Comparison of ENCODE assay signal across 15 cellular contexts in genomic region chr21:44785620-44786344, GRCh38. TPM values are rescaled to one million over a fixed set of nuclear protein-coding genes. Genes with fewer than 3 reads are reported as not detected.
DNase-seq lines count a peak whose midpoint lies in the region; ATAC-seq and TF ChIP-seq lines count a peak whose summit lies in the region.
"Had no signal": no experiment of that assay in that cellular context is flagged by ENCODE, and none has a peak within 500 bp of the region (broad histone marks: within the 10 kb centered on the region; RNA-seq: fewer than 3 reads in every experiment).

No MANE protein-coding gene starts in this region.

- H3K9me2 ChIP-seq in PC-3 (replicated peaks; ENCODE audit: low read length): no peaks in the 10 kb centered on the region

- H3K4me1 ChIP-seq in CD8-positive, alpha-beta memory T cell (ENCODE audit: insufficient read depth, low read length): no peaks in the 10 kb centered on the region
- H3K4me1 ChIP-seq in PC-3 (ENCODE audit: insufficient read depth, low read length): peaks cover 9% of the 10 kb centered on the region; the same call in 1 of the 2 replicates
- H3K4me1 ChIP-seq in psoas muscle: peaks cover 17% of the 10 kb centered on the region
- H3K4me1 ChIP-seq: BE2C had no signal

- ATAC-seq in PC-3: peak; percentile 79
- no peak for ATAC-seq in psoas muscle
- ATAC-seq: activated CD8-positive, alpha-beta T cell treated with anti-CD3 and anti-CD28 coated beads, Interleukin-2, amount 10 ng/mL, durations not matched to agents 7 days and 5 days; gastrocnemius medialis had no signal

- 0 out of 2 replicates have a peak overlapping the region, but pooled peaks have one; percentile 6 for H3K4me2 ChIP-seq in PC-3 (ENCODE audit: low read length)

- H3K9me3 Mint-ChIP-seq in CD8-positive, alpha-beta memory T cell: no peaks in the 10 kb centered on the region
- H3K9me3 Mint-ChIP-seq in HFFc6: no peaks in the 10 kb centered on the region
- no peaks in the 10 kb centered on the region for H3K9me3 Mint-ChIP-seq in activated naive CD8-positive, alpha-beta T cell treated with anti-CD3 and anti-CD28 coated beads for 36 hours
- H3K9me3 Mint-ChIP-seq: activated naive CD4-positive, alpha-beta T cell treated with anti-CD3 and anti-CD28 coated beads for 36 hours; T-helper 2 cell treated with Interferon-gamma antibody and Interleukin-4, amounts not matched to agents 5 μg/mL and 100 μg/mL, for 36 hours had no signal

- peaks cover 22% of the 10 kb centered on the region for H3K36me3 ChIP-seq in CD8-positive, alpha-beta memory T cell (ENCODE audit: insufficient read depth, low read length)
- H3K36me3 ChIP-seq in PC-3 (ENCODE audit: low read depth, low read length) (peaks cover 52% of the 10 kb centered on the region), psoas muscle (ENCODE audit: insufficient read depth in 1 of 2, low read depth in 1 of 2) (peaks cover 0 to 31% of the 10 kb centered on the region in 2 donors)

- no peaks in the 10 kb centered on the region for H3K9me3 ChIP-seq in CD8-positive, alpha-beta memory T cell (ENCODE audit: low read length)
- H3K9me3 ChIP-seq in PC-3 (ENCODE audit: low read length): no peaks in the 10 kb centered on the region
- H3K9me3 ChIP-seq in psoas muscle: no peaks in the 10 kb centered on the region
- H3K9me3 ChIP-seq: BE2C, gastrocnemius medialis, MG63 had no signal

- H3K36me3 Mint-ChIP-seq in CD8-positive, alpha-beta memory T cell: peaks cover 6 to 70% (median 12%) of the 10 kb centered on the region in 3 donors
- 0 out of 2 replicates have a peak, but pooled peaks cover 12% of the 10 kb centered on the region for H3K36me3 Mint-ChIP-seq in HFFc6 (ENCODE audit: low read depth)
- peaks cover 33% of the 10 kb centered on the region for H3K36me3 Mint-ChIP-seq in activated naive CD8-positive, alpha-beta T cell treated with anti-CD3 and anti-CD28 coated beads for 36 hours

- intact Hi-C loops in PC-3 (cut with micrococcal nuclease) (loop anchor here (1.0 to 5.0 kb wide), 2 partner anchors 32 to 73 kb away; partner anchors contain the start of gene TSPEAR), psoas muscle (cut with DNase I) (no loop called here)

- no peak overlapping the region for H3K4me3 Mint-ChIP-seq in CD8-positive, alpha-beta memory T cell
- no peak overlapping the region for H3K4me3 Mint-ChIP-seq in HFFc6
- no peak overlapping the region for H3K4me3 Mint-ChIP-seq in activated naive CD8-positive, alpha-beta T cell treated with anti-CD3 and anti-CD28 coated beads for 36 hours
- H3K4me3 Mint-ChIP-seq: activated CD8-positive, alpha-beta T cell treated with anti-CD3 and anti-CD28 coated beads, Interleukin-2, amount 10 ng/mL, durations not matched to agents 7 days and 5 days; activated naive CD4-positive, alpha-beta T cell treated with anti-CD3 and anti-CD28 coated beads for 36 hours; T-helper 2 cell treated with Interferon-gamma antibody and Interleukin-4, amounts not matched to agents 5 μg/mL and 100 μg/mL, for 36 hours had no signal

- BruUV-seq in PC-3 (replicated peaks; lab: Mats Ljungman, UMichigan): no TSS peak

- H4K20me1 ChIP-seq in PC-3 (ENCODE audit: low read length): peaks cover 32% of the 10 kb centered on the region; the same call in 1 of the 2 replicates

- H3K27ac ChIP-seq in CD8-positive, alpha-beta memory T cell (ENCODE audit: low read depth, low read length): no peak overlapping the region
- peak overlapping the region; percentile 10; the same call in 1 of the 2 replicates for H3K27ac ChIP-seq in PC-3 (ENCODE audit: low read length)
- no peak overlapping the region for H3K27ac ChIP-seq in psoas muscle
- H3K27ac ChIP-seq: gastrocnemius medialis had no signal

- H3K27ac Mint-ChIP-seq in CD8-positive, alpha-beta memory T cell: peak overlapping the region in 5 of 8 donors; percentile 32 to 76 (median 45)
- H3K27ac Mint-ChIP-seq in HFFc6: no peak overlapping the region; the same call in 1 of the 2 replicates
- H3K27ac Mint-ChIP-seq in activated naive CD8-positive, alpha-beta T cell treated with anti-CD3 and anti-CD28 coated beads for 36 hours: no peak overlapping the region
- H3K27ac Mint-ChIP-seq: activated CD8-positive, alpha-beta T cell treated with anti-CD3 and anti-CD28 coated beads, Interleukin-2, amount 10 ng/mL, durations not matched to agents 7 days and 5 days; activated naive CD4-positive, alpha-beta T cell treated with anti-CD3 and anti-CD28 coated beads for 36 hours; T-helper 2 cell treated with Interferon-gamma antibody and Interleukin-4, amounts not matched to agents 5 μg/mL and 100 μg/mL, for 36 hours had no signal

- no peak for DNase-seq in CD8-positive, alpha-beta memory T cell
- peak; percentile 75 for DNase-seq in NCI-H128 (lab: John Stamatoyannopoulos, UW; ENCODE audit: unreplicated experiment)
- peak; percentile 39 for DNase-seq in PC-3
- peak; percentile 78 for DNase-seq in iris pigment epithelial cell (ENCODE audit: low read depth)
- no peak for DNase-seq in psoas muscle
- DNase-seq in HFFc6: no peak
- no peak for DNase-seq in activated naive CD8-positive, alpha-beta T cell treated with anti-CD3 and anti-CD28 coated beads for 36 hours
- DNase-seq in activated CD4-positive, CD25-positive, alpha-beta regulatory T cell treated with anti-CD3 and anti-CD28 coated beads, Interleukin-2, amount 50 U/mL, for 72 hours: no peak
- DNase-seq: activated CD8-positive, alpha-beta T cell treated with anti-CD3 and anti-CD28 coated beads, Interleukin-2, amount 10 ng/mL, durations not matched to agents 7 days and 5 days; activated naive CD4-positive, alpha-beta T cell treated with anti-CD3 and anti-CD28 coated beads for 36 hours; BE2C; dermis blood vessel endothelial cell; gastrocnemius medialis; MG63 had no signal

- H3K27me3 Mint-ChIP-seq in CD8-positive, alpha-beta memory T cell: peaks cover 0 to 3% of the 10 kb centered on the region in 2 donors
- H3K27me3 Mint-ChIP-seq in HFFc6 (ENCODE audit: insufficient read depth): no peaks in the 10 kb centered on the region; the same call in 1 of the 2 replicates
- no peaks in the 10 kb centered on the region for H3K27me3 Mint-ChIP-seq in activated naive CD8-positive, alpha-beta T cell treated with anti-CD3 and anti-CD28 coated beads for 36 hours

- no peak overlapping the region for H2AFZ ChIP-seq in PC-3 (ENCODE audit: low read length)

- H3K4me3 ChIP-seq in CD8-positive, alpha-beta memory T cell (ENCODE audit: low read length): no peak overlapping the region
- no peak overlapping the region for H3K4me3 ChIP-seq in PC-3 (ENCODE audit: low read length)
- H3K4me3 ChIP-seq in psoas muscle: no peak overlapping the region
- H3K4me3 ChIP-seq: gastrocnemius medialis, MG63 had no signal

- POLR2A ChIA-PET in CD8-positive, alpha-beta memory T cell (lab: Charles Lee): no interaction called here
- POLR2A ChIA-PET in PC-3 (lab: Charles Lee; ENCODE audit: unreplicated experiment): interaction anchor here (0.5 to 0.9 kb wide), 2 partner anchors 119 to 141 kb away, joined by 3 to 7 read pairs; partner anchors contain the start of gene KRTAP12-2

- no peaks in the 10 kb centered on the region for H3F3A ChIP-seq in PC-3 (ENCODE audit: low read length, unreplicated experiment)

- peaks cover 98% of the 10 kb centered on the region for H3K79me2 ChIP-seq in PC-3 (ENCODE audit: low read length)

- TF ChIP-seq CTCF in PC-3 (conservative IDR thresholded peaks at IDR 0.05; ENCODE audit: low read depth, low read length): no peak
- no peak for TF ChIP-seq CTCF in psoas muscle (IDR thresholded peaks at IDR 0.05)
- no peak for TF ChIP-seq CTCF in HFFc6 (IDR thresholded peaks at IDR 0.05)

- CTCF ChIA-PET in CD8-positive, alpha-beta memory T cell (lab: Charles Lee): interaction anchor here (0.8 kb wide), 1 partner anchor 275 kb away, joined by 3 read pairs; no protein-coding TSS in a partner anchor
- CTCF ChIA-PET in PC-3 (lab: Charles Lee): no interaction called here

- no peak overlapping the region for H3K9ac ChIP-seq in PC-3 (ENCODE audit: low read length)

- peaks cover 21 to 47% (median 25%) of the 10 kb centered on the region in 3 donors for H3K4me1 Mint-ChIP-seq in CD8-positive, alpha-beta memory T cell
- peaks cover 31% of the 10 kb centered on the region for H3K4me1 Mint-ChIP-seq in HFFc6 (ENCODE audit: low read depth)
- peaks cover 36% of the 10 kb centered on the region for H3K4me1 Mint-ChIP-seq in activated naive CD8-positive, alpha-beta T cell treated with anti-CD3 and anti-CD28 coated beads for 36 hours

- no peaks in the 10 kb centered on the region for H3K27me3 ChIP-seq in CD8-positive, alpha-beta memory T cell (ENCODE audit: insufficient read depth, low read length, poor library complexity, severe bottlenecking)
- no peaks in the 10 kb centered on the region for H3K27me3 ChIP-seq in PC-3 (ENCODE audit: low read length)
- H3K27me3 ChIP-seq in psoas muscle (ENCODE audit: insufficient read depth in 3 of 3, low read length in 2 of 3): no peaks in the 10 kb centered on the region
- H3K27me3 ChIP-seq: BE2C, gastrocnemius medialis, MG63 had no signal

- 64 to 82% (median 67%) methylated on average over 14 of the region's 14 CpGs for WGBS in psoas muscle, 3 donors

RNA-seq across cellular contexts. Expression of gene UBE2G2, which starts 15.8 kb away (rescaled TPM):
- total RNA-seq in CD8-positive, alpha-beta memory T cell: 100 to 1,000 TPM; 112 to 116 TPM
- polyA plus RNA-seq in CD8-positive, alpha-beta memory T cell: 60.1 TPM
- 159 and 189 TPM in 2 replicates for total RNA-seq in PC-3 (2014; rRNA removed)
- total RNA-seq in psoas muscle: 10 to 100 TPM; 64.9 to 93.8 (median 81.7) TPM
- 10 to 100 TPM; 39.0 to 72.8 (median 55.3) TPM for polyA plus RNA-seq in psoas muscle
- 10 to 100 TPM; 53.5 to 73.3 (median 61.0) TPM for total RNA-seq in HFFc6 (2021; fragmentation: NEBNext Ultra II Directional; extraction: Animal tissue kit (Norgen Biotek cat#: 25700))
- 100 to 1,000 TPM; 115 to 124 TPM for total RNA-seq in activated naive CD8-positive, alpha-beta T cell treated with anti-CD3 and anti-CD28 coated beads for 36 hours

RNA-seq across cellular contexts. Expression of gene SUMO3, which starts 32.1 kb away (rescaled TPM):
- 10 to 100 TPM; 81.7 to 85.3 TPM for total RNA-seq in CD8-positive, alpha-beta memory T cell
- polyA plus RNA-seq in CD8-positive, alpha-beta memory T cell: 88.1 TPM
- 242 and 290 TPM in 2 replicates for total RNA-seq in PC-3 (2014; rRNA removed)
- total RNA-seq in psoas muscle: 10 to 100 TPM; 50.2 to 78.7 (median 65.6) TPM
- polyA plus RNA-seq in psoas muscle: 10 to 100 TPM; 38.6 to 86.6 (median 58.7) TPM
- total RNA-seq in HFFc6 (2021; fragmentation: NEBNext Ultra II Directional; extraction: Animal tissue kit (Norgen Biotek cat#: 25700)): 100 to 1,000 TPM; 116 to 160 (median 147) TPM
- 10 to 100 TPM; 90.5 to 92.5 TPM for total RNA-seq in activated naive CD8-positive, alpha-beta T cell treated with anti-CD3 and anti-CD28 coated beads for 36 hours

Comparison
In these comparisons a context has a peak if more than half of its experiments do, and no peak if none do; other contexts are left out.
1. DNase-seq: peak in NCI-H128 (single experiment), PC-3 (single experiment) and iris pigment epithelial cell (single experiment); none in CD8-positive, alpha-beta memory T cell (0 of 5), psoas muscle (0 of 2), HFFc6 (single experiment), activated naive CD8-positive, alpha-beta T cell treated with anti-CD3 and anti-CD28 coated beads for 36 hours (single experiment) and activated CD4-positive, CD25-positive, alpha-beta regulatory T cell treated with anti-CD3 and anti-CD28 coated beads, Interleukin-2, amount 50 U/mL, for 72 hours (single experiment).
2. H3K27ac Mint-ChIP-seq: peak in CD8-positive, alpha-beta memory T cell (5 of 8); none in HFFc6 (single experiment) and activated naive CD8-positive, alpha-beta T cell treated with anti-CD3 and anti-CD28 coated beads for 36 hours (single experiment).